Comparison of ENCODE assay signal across 31 cellular contexts in the genomic region with DNA sequence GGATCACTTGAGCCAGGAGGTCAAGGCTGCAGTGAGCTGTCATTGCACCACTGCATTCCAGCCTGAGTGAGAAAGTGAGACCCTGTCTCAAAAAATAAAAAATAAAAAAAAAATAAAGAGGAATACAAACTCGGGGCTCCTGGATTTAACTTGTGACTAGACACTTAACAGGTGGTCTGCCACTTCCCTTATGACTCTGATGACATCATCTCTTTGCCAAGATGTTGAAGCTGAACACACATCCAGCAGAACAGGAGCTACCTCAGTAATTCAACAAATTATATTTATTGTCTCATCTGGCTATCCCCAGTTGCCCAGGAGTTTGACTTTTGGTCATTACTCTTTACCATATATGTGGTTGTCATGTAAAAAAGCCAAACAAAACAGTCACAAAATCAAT.
"Had no signal": no experiment of that assay in that cellular context is flagged by ENCODE, and none has a peak within 500 bp of the region (broad histone marks: within the 10 kb centered on the region; RNA-seq: fewer than 3 reads in every experiment).

No MANE protein-coding gene starts in this region.

- H3K4me1 ChIP-seq: adrenal gland, body of pancreas, breast epithelium had no signal

- H3K9me3 ChIP-seq: adrenal gland, body of pancreas, breast epithelium had no signal

- DNase-seq: activated B cell treated with CpG ODN at 0.5 μM for 24 hours; activated CD4-positive, alpha-beta memory T cell treated with anti-CD3 and anti-CD28 coated beads for 36 hours; activated CD4-positive, alpha-beta T cell treated with anti-CD3 and anti-CD28 coated beads for 4 hours; activated CD4-positive, alpha-beta T cell treated with anti-CD3 and anti-CD28 coated beads, Interleukin-2, amount 10 ng/mL, durations not matched to agents 24 days and 14 days; activated CD4-positive, alpha-beta T cell treated with anti-CD3 and anti-CD28 coated beads, Interleukin-2, amount 50 U/mL, for 1 hour; activated CD4-positive, alpha-beta T cell treated with anti-CD3 and anti-CD28 coated beads, Interleukin-2, amount 50 U/mL, for 4 hours; activated CD4-positive, CD25-positive, alpha-beta regulatory T cell treated with anti-CD3 and anti-CD28 coated beads, Interleukin-2, amount 50 U/mL, for 72 hours; activated CD8-positive, alpha-beta memory T cell treated with anti-CD3 and anti-CD28 coated beads, Interleukin-2, amount 50 U/mL, for 4 hours; activated CD8-positive, alpha-beta T cell treated with anti-CD3 and anti-CD28 coated beads for 36 hours; activated effector memory CD4-positive, alpha-beta T cell treated with anti-CD3 and anti-CD28 coated beads, Interleukin-2, amount 50 U/mL, for 16 hours; activated gamma-delta T cell treated with Interleukin-2 at 50 U/mL for 16 hours; activated naive CD4-positive, alpha-beta T cell; activated naive CD4-positive, alpha-beta T cell treated with anti-CD3 and anti-CD28 coated beads for 36 hours; activated naive CD4-positive, alpha-beta T cell treated with anti-CD3 and anti-CD28 coated beads, Interleukin-2, amount 50 U/mL, for 16 hours; activated naive CD8-positive, alpha-beta T cell treated with anti-CD3 and anti-CD28 coated beads for 36 hours; activated T-cell treated with anti-CD3 and anti-CD28 coated beads for 4 hours; activated T-cell treated with anti-CD3 and anti-CD28 coated beads, Interleukin-2, amount 50 U/mL, for 1 hour; activated T-cell treated with anti-CD3 and anti-CD28 coated beads, Interleukin-2, amount 50 U/mL, for 4 hours; activated T-cell treated with anti-CD3 and anti-CD28 coated beads, Interleukin-2, amount 50 U/mL, for 72 hours; adrenal gland; amniotic stem cell; aorta; body of pancreas; brain microvascular endothelial cell; central memory CD4-positive, alpha-beta T cell; T-helper 2 cell; T-helper 9 cell had no signal

- ATAC-seq: activated CD8-positive, alpha-beta T cell treated with anti-CD3 and anti-CD28 coated beads for 36 hours; activated naive CD4-positive, alpha-beta T cell treated with anti-CD3 and anti-CD28 coated beads, Interleukin-2, amount 50 U/mL, for 72 hours; activated T-cell treated with anti-CD3 and anti-CD28 coated beads, Interleukin-2, amount 50 U/mL, for 4 hours; activated T-cell treated with anti-CD3 and anti-CD28 coated beads, Interleukin-2, amount 50 U/mL, for 72 hours; activated T-helper 17 cell treated with anti-CD3 and anti-CD28 coated beads, Interleukin-2, amount 50 U/mL, for 72 hours; body of pancreas had no signal

- H3K36me3 ChIP-seq: adrenal gland, brain microvascular endothelial cell, breast epithelium had no signal

- H3K4me3 ChIP-seq: adrenal gland, body of pancreas, breast epithelium had no signal

- H3K27ac ChIP-seq: adrenal gland, body of pancreas, brain microvascular endothelial cell, breast epithelium, VCaP had no signal
